In the genomic region with DNA sequence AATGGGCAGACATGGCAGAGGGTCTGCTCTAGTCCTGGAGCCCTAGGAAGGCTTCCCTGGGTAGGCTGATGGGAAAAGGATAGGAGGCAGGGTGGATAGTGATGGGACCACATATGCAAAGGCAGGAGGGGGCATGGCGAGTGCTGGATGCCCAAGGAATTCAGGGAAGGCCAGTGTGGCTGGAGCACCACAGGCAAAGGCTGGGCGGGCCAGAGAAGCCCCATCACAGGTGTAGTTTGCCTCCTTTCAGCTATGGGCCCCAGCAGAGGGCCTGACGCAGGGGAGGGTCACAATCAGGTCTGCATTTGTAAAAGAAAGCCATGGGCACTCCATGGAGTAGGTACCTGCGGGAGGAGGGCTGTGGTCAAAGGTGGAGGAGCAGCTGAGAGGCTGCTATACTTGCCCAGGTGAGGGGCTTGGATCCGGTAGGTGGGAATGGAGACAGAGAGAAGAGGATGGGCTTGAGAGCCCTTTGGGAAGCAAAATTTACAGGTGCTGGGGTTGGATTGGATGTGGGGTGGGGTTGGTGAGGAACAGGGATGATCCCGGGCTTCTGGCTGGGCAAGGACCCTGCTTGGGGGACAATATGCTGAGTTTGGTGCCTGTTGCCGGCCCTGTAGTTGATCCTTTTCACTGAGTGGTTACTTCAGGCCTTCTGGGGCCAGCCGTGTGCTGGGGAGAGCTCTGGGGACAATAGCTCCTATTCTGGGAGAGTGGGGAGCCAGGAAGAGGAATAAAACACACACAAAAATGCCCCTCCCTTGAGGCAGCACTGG, we compare ENCODE assay signal across 1 cellular context.
TF ChIP-seq lines count a peak whose summit lies in the region.

No MANE protein-coding gene starts in this region.

TF ChIP-seq in IMR-90, 13 proteins besides CTCF, POLR2A, EP300 and RAD21:
- TF ChIP-seq RCOR1 (IDR thresholded peaks at IDR 0.05; ENCODE audit: insufficient replicate concordance, low read length) (no peak), RFX5 (IDR thresholded peaks at IDR 0.05; ENCODE audit: low read depth, low read length) (no peak), NFE2L2 (IDR thresholded peaks at IDR 0.05; ENCODE audit: low read depth, low read length) (no peak), MAZ (IDR thresholded peaks at IDR 0.05; ENCODE audit: borderline replicate concordance, low read depth, low read length) (no peak), SMC3 (IDR thresholded peaks at IDR 0.05; ENCODE audit: low read depth, low read length) (no peak), MAFK (IDR thresholded peaks at IDR 0.05; ENCODE audit: low read depth, low read length) (no peak), MXI1 (IDR thresholded peaks at IDR 0.05; ENCODE audit: borderline replicate concordance, low read depth, low read length) (no peak), BHLHE40 (IDR thresholded peaks at IDR 0.05; ENCODE audit: low read depth, low read length) (no peak)
- TF ChIP-seq, protein P1, sequence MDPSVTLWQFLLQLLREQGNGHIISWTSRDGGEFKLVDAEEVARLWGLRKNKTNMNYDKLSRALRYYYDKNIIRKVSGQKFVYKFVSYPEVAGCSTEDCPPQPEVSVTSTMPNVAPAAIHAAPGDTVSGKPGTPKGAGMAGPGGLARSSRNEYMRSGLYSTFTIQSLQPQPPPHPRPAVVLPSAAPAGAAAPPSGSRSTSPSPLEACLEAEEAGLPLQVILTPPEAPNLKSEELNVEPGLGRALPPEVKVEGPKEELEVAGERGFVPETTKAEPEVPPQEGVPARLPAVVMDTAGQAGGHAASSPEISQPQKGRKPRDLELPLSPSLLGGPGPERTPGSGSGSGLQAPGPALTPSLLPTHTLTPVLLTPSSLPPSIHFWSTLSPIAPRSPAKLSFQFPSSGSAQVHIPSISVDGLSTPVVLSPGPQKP (IDR thresholded peaks at IDR 0.05; ENCODE audit: borderline replicate concordance, low read depth, low read length) = no peak
